1 cellular context compared by ENCODE assay signal in the genomic region with DNA sequence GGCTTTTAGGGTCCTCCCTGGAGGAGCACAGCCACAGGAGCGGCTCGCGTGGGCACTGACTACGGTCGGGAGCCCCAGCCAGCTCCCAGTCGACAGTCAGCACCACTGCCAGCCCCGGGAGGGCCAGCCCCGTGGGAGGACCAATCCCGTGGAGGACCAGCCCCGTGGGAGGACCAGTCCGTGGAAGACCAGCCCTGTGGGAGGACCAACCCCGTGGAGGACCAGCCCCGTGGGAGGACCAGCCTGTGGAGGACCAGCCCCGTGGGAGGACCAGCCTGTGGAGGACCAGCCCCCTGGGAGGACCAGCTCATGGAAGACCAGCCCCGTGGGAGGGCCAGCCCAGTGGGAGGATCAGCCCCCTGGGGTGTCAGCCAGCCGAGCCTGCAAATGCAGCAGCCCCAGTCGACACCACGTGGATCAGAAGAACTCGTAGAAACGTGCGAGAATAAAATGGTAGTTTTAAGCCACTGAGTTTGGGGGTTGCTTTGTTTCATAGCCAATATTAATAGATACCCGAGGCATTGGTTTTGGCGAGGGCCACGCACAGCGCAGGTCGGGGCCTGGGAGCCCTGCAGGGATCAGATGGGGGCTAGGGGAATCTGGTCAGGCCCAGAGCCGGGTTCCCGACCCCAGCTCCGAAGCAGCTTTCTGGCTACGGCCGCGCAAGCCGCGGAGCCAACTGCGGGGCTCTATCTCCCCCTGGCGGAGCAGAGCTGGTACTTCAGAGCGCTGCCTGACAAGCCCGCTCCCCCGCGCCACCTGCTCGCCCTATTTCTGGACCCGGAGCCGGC.
TF ChIP-seq lines count a peak whose summit lies in the region.

No MANE protein-coding gene starts in this region.

TF ChIP-seq in HepG2, 621 proteins besides CTCF, POLR2A, EP300 and RAD21 (continued from another document and continues in another):
- TF ChIP-seq, protein P1, sequence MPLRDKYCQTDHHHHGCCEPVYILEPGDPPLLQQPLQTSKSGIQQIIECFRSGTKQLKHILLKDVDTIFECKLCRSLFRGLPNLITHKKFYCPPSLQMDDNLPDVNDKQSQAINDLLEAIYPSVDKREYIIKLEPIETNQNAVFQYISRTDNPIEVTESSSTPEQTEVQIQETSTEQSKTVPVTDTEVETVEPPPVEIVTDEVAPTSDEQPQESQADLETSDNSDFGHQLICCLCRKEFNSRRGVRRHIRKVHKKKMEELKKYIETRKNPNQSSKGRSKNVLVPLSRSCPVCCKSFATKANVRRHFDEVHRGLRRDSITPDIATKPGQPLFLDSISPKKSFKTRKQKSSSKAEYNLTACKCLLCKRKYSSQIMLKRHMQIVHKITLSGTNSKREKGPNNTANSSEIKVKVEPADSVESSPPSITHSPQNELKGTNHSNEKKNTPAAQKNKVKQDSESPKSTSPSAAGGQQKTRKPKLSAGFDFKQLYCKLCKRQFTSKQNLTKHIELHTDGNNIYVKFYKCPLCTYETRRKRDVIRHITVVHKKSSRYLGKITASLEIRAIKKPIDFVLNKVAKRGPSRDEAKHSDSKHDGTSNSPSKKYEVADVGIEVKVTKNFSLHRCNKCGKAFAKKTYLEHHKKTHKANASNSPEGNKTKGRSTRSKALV (CRISPR knock-in tag; IDR thresholded peaks at IDR 0.05) = peak; percentile 62; the same call in 1 of the 2 replicates
- TF ChIP-seq ZNF558 (CRISPR knock-in tag; IDR thresholded peaks at IDR 0.05; ENCODE audit: borderline replicate concordance) (no peak), SUZ12 (IDR thresholded peaks at IDR 0.05; ENCODE audit: low read depth, low read length) (peak; percentile 25; the same call in 1 of the 2 replicates), ZFP36L2 (CRISPR knock-in tag; IDR thresholded peaks at IDR 0.05) (0 out of 2 replicates have a peak, but pooled peaks have one; percentile 87), KLF16 (CRISPR knock-in tag; IDR thresholded peaks at IDR 0.05) (0 out of 4 replicates have a peak, but pooled peaks of 1 of the 2 experiments have one; percentile 28), CBX1 (IDR thresholded peaks at IDR 0.05; ENCODE audit: low read depth) (no peak), ZNF33B (CRISPR knock-in tag; IDR thresholded peaks at IDR 0.05) (peak; percentile 47; the same call in 1 of the 2 replicates), UBTF (CRISPR knock-in tag; IDR thresholded peaks at IDR 0.05) (peak; percentile 84), ZNF263 (CRISPR knock-in tag; IDR thresholded peaks at IDR 0.05) (peak; percentile 97), ZNF326 (CRISPR knock-in tag; IDR thresholded peaks at IDR 0.05; ENCODE audit: borderline replicate concordance) (no peak), ARHGAP35 (CRISPR knock-in tag; IDR thresholded peaks at IDR 0.05; ENCODE audit: borderline replicate concordance) (peak; percentile 91; the same call in 1 of the 2 replicates), ZBTB3 (CRISPR knock-in tag; IDR thresholded peaks at IDR 0.05; ENCODE audit: borderline replicate concordance, low read depth) (0 out of 2 replicates have a peak, but pooled peaks have one; percentile 73), ZNF605 (CRISPR knock-in tag; IDR thresholded peaks at IDR 0.05) (peak; percentile 80), ARID2 (CRISPR knock-in tag; IDR thresholded peaks at IDR 0.05; ENCODE audit: borderline replicate concordance) (0 out of 2 replicates have a peak, but pooled peaks have one; percentile 67), KMT2A (CRISPR knock-in tag; IDR thresholded peaks at IDR 0.05) (0 out of 2 replicates have a peak, but pooled peaks have one; percentile 24), BRCA1 (CRISPR knock-in tag; IDR thresholded peaks at IDR 0.05) (peak; percentile 75; the same call in 1 of the 2 replicates), U2AF1 (optimal IDR thresholded peaks at IDR 0.05; ENCODE audit: low read depth, low read length) (no peak), JARID2 (CRISPR knock-in tag; IDR thresholded peaks at IDR 0.05; ENCODE audit: insufficient replicate concordance) (peak; percentile 55), ZKSCAN1 (IDR thresholded peaks at IDR 0.05; ENCODE audit: low read length) (no peak), ZBTB20 (CRISPR knock-in tag; IDR thresholded peaks at IDR 0.05; ENCODE audit: borderline replicate concordance, low read depth) (0 out of 2 replicates have a peak, but pooled peaks have one; percentile 69), ZNF672 (CRISPR knock-in tag; IDR thresholded peaks at IDR 0.05) (no peak), JUN (CRISPR knock-in tag; IDR thresholded peaks at IDR 0.05) (no peak), CERS6 (CRISPR knock-in tag; IDR thresholded peaks at IDR 0.05) (no peak), ZNF253 (CRISPR knock-in tag; IDR thresholded peaks at IDR 0.05; ENCODE audit: borderline replicate concordance) (peak; percentile 87), IKZF1 (IDR thresholded peaks at IDR 0.05) (no peak), MTA3 (CRISPR knock-in tag; IDR thresholded peaks at IDR 0.05) (no peak), MAF1 (CRISPR knock-in tag; IDR thresholded peaks at IDR 0.05; ENCODE audit: borderline replicate concordance) (peak; percentile 66; the same call in 1 of the 2 replicates), ZMYM3 (CRISPR knock-in tag; IDR thresholded peaks at IDR 0.05) (peak; percentile 73; the same call in 1 of the 2 replicates), XRCC5 (optimal IDR thresholded peaks at IDR 0.05; ENCODE audit: low read length) (peak; percentile 58), JDP2 (CRISPR knock-in tag; IDR thresholded peaks at IDR 0.05; ENCODE audit: borderline replicate concordance) (no peak), ZNF234 (CRISPR knock-in tag; conservative IDR thresholded peaks at IDR 0.05) (no peak), PRMT3 (CRISPR knock-in tag; IDR thresholded peaks at IDR 0.05; ENCODE audit: borderline replicate concordance, low read depth) (no peak), ZNF776 (CRISPR knock-in tag; IDR thresholded peaks at IDR 0.05) (peak; percentile 63), NRL (CRISPR knock-in tag; IDR thresholded peaks at IDR 0.05; ENCODE audit: borderline replicate concordance) (peak; percentile 48; the same call in 1 of the 2 replicates), ZNF451 (CRISPR knock-in tag; IDR thresholded peaks at IDR 0.05) (no peak; the same call in 1 of the 2 replicates), ZBTB1 (CRISPR knock-in tag; IDR thresholded peaks at IDR 0.05; ENCODE audit: borderline replicate concordance) (no peak), POLR2AphosphoS2 (IDR thresholded peaks at IDR 0.05; ENCODE audit: low read depth, low read length) (no peak), NR2F6 (IDR thresholded peaks at IDR 0.05) (peak; percentile 9; the same call in 1 of the 2 replicates), NR2F6 (CRISPR knock-in tag; IDR thresholded peaks at IDR 0.05) (0 out of 2 replicates have a peak, but pooled peaks have one; percentile 21), RBFOX2 (IDR thresholded peaks at IDR 0.05; ENCODE audit: low read depth, low read length) (peak; percentile 74), ARID4A (CRISPR knock-in tag; IDR thresholded peaks at IDR 0.05; ENCODE audit: borderline replicate concordance) (peak; percentile 31; the same call in 1 of the 2 replicates), LCORL (IDR thresholded peaks at IDR 0.05) (no peak), LCORL (CRISPR knock-in tag; IDR thresholded peaks at IDR 0.05) (peak; percentile 84), HOXA7 (CRISPR knock-in tag; IDR thresholded peaks at IDR 0.05) (0 out of 2 replicates have a peak, but pooled peaks have one; percentile 16)
- TF ChIP-seq, protein P2, sequence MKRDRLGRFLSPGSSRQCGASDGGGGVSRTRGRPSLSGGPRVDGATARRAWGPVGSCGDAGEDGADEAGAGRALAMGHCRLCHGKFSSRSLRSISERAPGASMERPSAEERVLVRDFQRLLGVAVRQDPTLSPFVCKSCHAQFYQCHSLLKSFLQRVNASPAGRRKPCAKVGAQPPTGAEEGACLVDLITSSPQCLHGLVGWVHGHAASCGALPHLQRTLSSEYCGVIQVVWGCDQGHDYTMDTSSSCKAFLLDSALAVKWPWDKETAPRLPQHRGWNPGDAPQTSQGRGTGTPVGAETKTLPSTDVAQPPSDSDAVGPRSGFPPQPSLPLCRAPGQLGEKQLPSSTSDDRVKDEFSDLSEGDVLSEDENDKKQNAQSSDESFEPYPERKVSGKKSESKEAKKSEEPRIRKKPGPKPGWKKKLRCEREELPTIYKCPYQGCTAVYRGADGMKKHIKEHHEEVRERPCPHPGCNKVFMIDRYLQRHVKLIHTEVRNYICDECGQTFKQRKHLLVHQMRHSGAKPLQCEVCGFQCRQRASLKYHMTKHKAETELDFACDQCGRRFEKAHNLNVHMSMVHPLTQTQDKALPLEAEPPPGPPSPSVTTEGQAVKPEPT (CRISPR knock-in tag; IDR thresholded peaks at IDR 0.05; ENCODE audit: low read depth) = peak; percentile 56; the same call in 1 of the 2 replicates
- TF ChIP-seq, protein P3, sequence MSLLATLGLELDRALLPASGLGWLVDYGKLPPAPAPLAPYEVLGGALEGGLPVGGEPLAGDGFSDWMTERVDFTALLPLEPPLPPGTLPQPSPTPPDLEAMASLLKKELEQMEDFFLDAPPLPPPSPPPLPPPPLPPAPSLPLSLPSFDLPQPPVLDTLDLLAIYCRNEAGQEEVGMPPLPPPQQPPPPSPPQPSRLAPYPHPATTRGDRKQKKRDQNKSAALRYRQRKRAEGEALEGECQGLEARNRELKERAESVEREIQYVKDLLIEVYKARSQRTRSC (CRISPR knock-in tag; IDR thresholded peaks at IDR 0.05; ENCODE audit: low read depth) = peak; percentile 80; the same call in 1 of the 2 replicates
- TF ChIP-seq, protein P4, sequence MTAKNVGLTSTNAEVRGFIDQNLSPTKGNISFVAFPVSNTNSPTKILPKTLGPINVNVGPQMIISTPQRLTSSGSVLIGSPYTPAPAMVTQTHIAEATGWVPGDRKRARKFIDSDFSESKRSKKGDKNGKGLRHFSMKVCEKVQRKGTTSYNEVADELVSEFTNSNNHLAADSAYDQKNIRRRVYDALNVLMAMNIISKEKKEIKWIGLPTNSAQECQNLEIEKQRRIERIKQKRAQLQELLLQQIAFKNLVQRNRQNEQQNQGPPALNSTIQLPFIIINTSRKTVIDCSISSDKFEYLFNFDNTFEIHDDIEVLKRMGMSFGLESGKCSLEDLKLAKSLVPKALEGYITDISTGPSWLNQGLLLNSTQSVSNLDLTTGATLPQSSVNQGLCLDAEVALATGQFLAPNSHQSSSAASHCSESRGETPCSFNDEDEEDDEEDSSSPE (CRISPR knock-in tag; IDR thresholded peaks at IDR 0.05) = peak; percentile 52; the same call in 1 of the 2 replicates
- TF ChIP-seq, protein P5, sequence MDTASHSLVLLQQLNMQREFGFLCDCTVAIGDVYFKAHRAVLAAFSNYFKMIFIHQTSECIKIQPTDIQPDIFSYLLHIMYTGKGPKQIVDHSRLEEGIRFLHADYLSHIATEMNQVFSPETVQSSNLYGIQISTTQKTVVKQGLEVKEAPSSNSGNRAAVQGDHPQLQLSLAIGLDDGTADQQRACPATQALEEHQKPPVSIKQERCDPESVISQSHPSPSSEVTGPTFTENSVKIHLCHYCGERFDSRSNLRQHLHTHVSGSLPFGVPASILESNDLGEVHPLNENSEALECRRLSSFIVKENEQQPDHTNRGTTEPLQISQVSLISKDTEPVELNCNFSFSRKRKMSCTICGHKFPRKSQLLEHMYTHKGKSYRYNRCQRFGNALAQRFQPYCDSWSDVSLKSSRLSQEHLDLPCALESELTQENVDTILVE (CRISPR knock-in tag; IDR thresholded peaks at IDR 0.05) = peak; percentile 43; the same call in 1 of the 2 replicates
